In genomic region chr18:12879840-12880531, GRCh38 we compare ENCODE assay signal across 12 cellular contexts. TPM values are rescaled to one million over a fixed set of nuclear protein-coding genes. Genes with fewer than 3 reads are reported as not detected.
DNase-seq lines count a peak whose midpoint lies in the region; ATAC-seq and TF ChIP-seq lines count a peak whose summit lies in the region.
"Had no signal": no experiment of that assay in that cellular context is flagged by ENCODE, and none has a peak within 500 bp of the region (broad histone marks: within the 10 kb centered on the region; RNA-seq: fewer than 3 reads in every experiment).

No MANE protein-coding gene starts in this region.

- DNase-seq in GM06990 (ENCODE audit: extremely low read depth, insufficient read length) (no peak), Karpas-422 (peak; percentile 58), neural crest cell (ENCODE audit: low read depth, low spot score) (no peak), OCI-M2 (lab: John Stamatoyannopoulos, UW; ENCODE audit: unreplicated experiment) (no peak), foreskin melanocyte (no peak), RPMI8226 (no peak)
- no peak for DNase-seq in activated naive CD8-positive, alpha-beta T cell treated with anti-CD3 and anti-CD28 coated beads, Interleukin-2, amount 10 ng/mL, durations not matched to agents 7 days and 5 days
- DNase-seq: activated CD4-positive, alpha-beta T cell treated with anti-CD3 and anti-CD28 coated beads for 4 hours; dorsolateral prefrontal cortex; stimulated activated CD4-positive, alpha-beta T cell treated with anti-CD3 and anti-CD28 coated beads, Interleukin-15, amount 100 ng/mL, for 24 hours had no signal

- H3K9ac ChIP-seq in Karpas-422 (ENCODE audit: low read length) = peak overlapping the region; percentile 96

- H3K4me3 Mint-ChIP-seq in activated naive CD8-positive, alpha-beta T cell treated with anti-CD3 and anti-CD28 coated beads, Interleukin-2, amount 10 ng/mL, durations not matched to agents 7 days and 5 days = peak overlapping the region; percentile 36
- peak overlapping the region; percentile 81 for H3K4me3 Mint-ChIP-seq in neural crest cell

- TF ChIP-seq CTCF in GM06990 (IDR thresholded peaks at IDR 0.05; ENCODE audit: insufficient read depth, low read length, poor library complexity, severe bottlenecking) (no peak), neural crest cell (conservative IDR thresholded peaks at IDR 0.05) (no peak)

- POLR2A ChIA-PET in activated naive CD8-positive, alpha-beta T cell treated with anti-CD3 and anti-CD28 coated beads, Interleukin-2, amount 10 ng/mL, durations not matched to agents 7 days and 5 days (lab: Charles Lee) = interaction anchor here (1.0 kb wide), 1 partner anchor 104 kb away, joined by 4 read pairs; no protein-coding TSS in a partner anchor

- ATAC-seq in activated naive CD8-positive, alpha-beta T cell treated with anti-CD3 and anti-CD28 coated beads, Interleukin-2, amount 10 ng/mL, durations not matched to agents 7 days and 5 days (ENCODE audit: low read depth) = no peak
- ATAC-seq in HG03108 (IDR thresholded peaks at IDR 0.05; ENCODE audit: unreplicated experiment) = no peak

- H3K9me3 ChIP-seq in Karpas-422 (ENCODE audit: low read length) = no peaks in the 10 kb centered on the region
- H3K9me3 ChIP-seq: thoracic aorta had no signal

- H3K4me1 Mint-ChIP-seq in activated naive CD8-positive, alpha-beta T cell treated with anti-CD3 and anti-CD28 coated beads, Interleukin-2, amount 10 ng/mL, durations not matched to agents 7 days and 5 days = peaks cover 51% of the 10 kb centered on the region
- H3K4me1 Mint-ChIP-seq in neural crest cell = peaks cover 53% of the 10 kb centered on the region

- H3K9me3 Mint-ChIP-seq in activated naive CD8-positive, alpha-beta T cell treated with anti-CD3 and anti-CD28 coated beads, Interleukin-2, amount 10 ng/mL, durations not matched to agents 7 days and 5 days = peaks cover 1% of the 10 kb centered on the region
- H3K9me3 Mint-ChIP-seq in neural crest cell = no peaks in the 10 kb centered on the region

- H3K4me1 ChIP-seq in Karpas-422 (ENCODE audit: low read length) = peaks cover 60% of the 10 kb centered on the region

- H3K27me3 ChIP-seq in GM06990 (replicated peaks; ENCODE audit: control insufficient read depth, insufficient read depth, low read length) (no peaks in the 10 kb centered on the region), Karpas-422 (ENCODE audit: low read length) (no peaks in the 10 kb centered on the region)
- H3K27me3 ChIP-seq: dorsolateral prefrontal cortex had no signal

- peaks cover 12% of the 10 kb centered on the region for H4K20me1 ChIP-seq in Karpas-422 (ENCODE audit: insufficient read depth, low read depth, low read length)

- peaks cover 83% of the 10 kb centered on the region for H3K79me2 ChIP-seq in Karpas-422 (ENCODE audit: low read length)

- peak overlapping the region; percentile 30 for H3K4me3 ChIP-seq in GM06990 (replicated peaks; ENCODE audit: low read depth, low read length)
- H3K4me3 ChIP-seq in Karpas-422 (ENCODE audit: low read length) = peak overlapping the region; percentile 77
- H3K4me3 ChIP-seq: dorsolateral prefrontal cortex, thoracic aorta had no signal

- peaks cover 28% of the 10 kb centered on the region for H3K36me3 Mint-ChIP-seq in activated naive CD8-positive, alpha-beta T cell treated with anti-CD3 and anti-CD28 coated beads, Interleukin-2, amount 10 ng/mL, durations not matched to agents 7 days and 5 days
- peaks cover 11% of the 10 kb centered on the region for H3K36me3 Mint-ChIP-seq in neural crest cell (ENCODE audit: low read depth)

- H3K27ac ChIP-seq in Karpas-422 (ENCODE audit: low read length) = peak overlapping the region; percentile 96

- H2AFZ ChIP-seq in Karpas-422 (ENCODE audit: low read length) = no peak overlapping the region

- peak overlapping the region; percentile 62 for H3K27ac Mint-ChIP-seq in activated naive CD8-positive, alpha-beta T cell treated with anti-CD3 and anti-CD28 coated beads, Interleukin-2, amount 10 ng/mL, durations not matched to agents 7 days and 5 days
- no peak overlapping the region for H3K27ac Mint-ChIP-seq in neural crest cell (ENCODE audit: unreplicated experiment)

- no peaks in the 10 kb centered on the region for H3K9me2 ChIP-seq in Karpas-422 (replicated peaks; ENCODE audit: insufficient read depth, low read length)

- H3K27me3 Mint-ChIP-seq in activated naive CD8-positive, alpha-beta T cell treated with anti-CD3 and anti-CD28 coated beads, Interleukin-2, amount 10 ng/mL, durations not matched to agents 7 days and 5 days = no peaks in the 10 kb centered on the region
- no peaks in the 10 kb centered on the region for H3K27me3 Mint-ChIP-seq in neural crest cell (ENCODE audit: low read depth)

- H3K4me2 ChIP-seq in Karpas-422 (ENCODE audit: low read depth, low read length, poor library complexity, severe bottlenecking) = peak overlapping the region; percentile 97

- H3K36me3 ChIP-seq in GM06990 (ENCODE audit: control insufficient read depth, insufficient read depth, low read length) = no peaks in the 10 kb centered on the region
- 0 out of 2 replicates have a peak, but pooled peaks cover 4% of the 10 kb centered on the region for H3K36me3 ChIP-seq in Karpas-422 (ENCODE audit: insufficient read depth, low read length)
- H3K36me3 ChIP-seq: thoracic aorta had no signal

RNA-seq across cellular contexts. Expression of gene PTPN2, which starts 4.1 kb away (rescaled TPM):
- total RNA-seq in Karpas-422 (2014; rRNA removed; shearing (Covaris generic); ENCODE audit: low replicate concordance) = 72.2 and 85.2 TPM in 2 replicates
- 10 to 100 TPM; 64.9 to 68.1 TPM for total RNA-seq in activated naive CD8-positive, alpha-beta T cell treated with anti-CD3 and anti-CD28 coated beads, Interleukin-2, amount 10 ng/mL, durations not matched to agents 7 days and 5 days
- 31.7 and 34.4 TPM in 2 replicates for total RNA-seq in neural crest cell
